In genomic region chr5:172901012-172901780, GRCh38 we compare ENCODE assay signal across 8 cellular contexts. TPM values are rescaled to one million over a fixed set of nuclear protein-coding genes. Genes with fewer than 3 reads are reported as not detected.
DNase-seq lines count a peak whose midpoint lies in the region; ATAC-seq and TF ChIP-seq lines count a peak whose summit lies in the region.

No MANE protein-coding gene starts in this region.

- H3K27me3 Mint-ChIP-seq in CD8-positive, alpha-beta T cell (ENCODE audit: low read depth) = no peaks in the 10 kb centered on the region
- H3K27me3 Mint-ChIP-seq in activated T-helper 1 cell treated with anti-CD3 and anti-CD28 coated beads, Interleukin-12 subunit alpha, Interleukin-12 subunit beta, Interleukin-2, Interleukin-4 antibody, amounts not matched to agents 30 ng/mL and 10 ng/mL and 1 ng/mL, durations not matched to agents 14 hours and 24 hours and 36 hours (ENCODE audit: insufficient read depth) = no peaks in the 10 kb centered on the region
- peaks cover 8% of the 10 kb centered on the region for H3K27me3 Mint-ChIP-seq in glutamatergic neuron (ENCODE audit: unreplicated experiment)

- H3K4me1 ChIP-seq in CD8-positive, alpha-beta T cell (ENCODE audit: insufficient read depth, low read length) = peaks cover 10% of the 10 kb centered on the region
- H3K4me1 ChIP-seq in right cardiac atrium (ENCODE audit: control insufficient read depth, insufficient read depth, low read length) (peaks cover 20% of the 10 kb centered on the region), rectal smooth muscle tissue (ENCODE audit: control insufficient read depth, insufficient read depth, low read length) (peaks cover 61% of the 10 kb centered on the region)

- CTCF ChIA-PET in CD8-positive, alpha-beta T cell (lab: Charles Lee) = interaction anchor here (1.3 kb wide), 1 partner anchor 188 kb away, joined by 4 read pairs; no protein-coding TSS in a partner anchor

- WGBS in right cardiac atrium = 50% methylated on average over 10 of the region's 10 CpGs

- H3K4me3 Mint-ChIP-seq in CD8-positive, alpha-beta T cell = no peak overlapping the region
- no peak overlapping the region for H3K4me3 Mint-ChIP-seq in activated T-helper 1 cell treated with anti-CD3 and anti-CD28 coated beads, Interleukin-12 subunit alpha, Interleukin-12 subunit beta, Interleukin-2, Interleukin-4 antibody, amounts not matched to agents 30 ng/mL and 10 ng/mL and 1 ng/mL, durations not matched to agents 14 hours and 24 hours and 36 hours
- no peak overlapping the region for H3K4me3 Mint-ChIP-seq in glutamatergic neuron (ENCODE audit: unreplicated experiment)

- DNase-seq in CD8-positive, alpha-beta T cell = no peak
- DNase-seq in activated T-helper 1 cell treated with anti-CD3 and anti-CD28 coated beads, Interleukin-12 subunit alpha, Interleukin-12 subunit beta, Interleukin-2, Interleukin-4 antibody, amounts not matched to agents 30 ng/mL and 10 ng/mL and 1 ng/mL, durations not matched to agents 14 hours and 24 hours and 36 hours (ENCODE audit: low spot score) = no peak
- DNase-seq in right cardiac atrium (peak; percentile 78 to 88 (median 88)), NCI-H1092 (lab: John Stamatoyannopoulos, UW) (no peak), NCI-H2196 (lab: John Stamatoyannopoulos, UW; ENCODE audit: unreplicated experiment) (no peak), retina (no peak), glutamatergic neuron (no peak)

- no peak overlapping the region for H3K4me3 ChIP-seq in CD8-positive, alpha-beta T cell (ENCODE audit: low read depth, low read length)
- H3K4me3 ChIP-seq in right cardiac atrium (ENCODE audit: low read length) (no peak overlapping the region), rectal smooth muscle tissue (ENCODE audit: low read length) (no peak overlapping the region)

- peak overlapping the region; percentile 37 for H3K27ac Mint-ChIP-seq in CD8-positive, alpha-beta T cell
- H3K27ac Mint-ChIP-seq in activated T-helper 1 cell treated with anti-CD3 and anti-CD28 coated beads, Interleukin-12 subunit alpha, Interleukin-12 subunit beta, Interleukin-2, Interleukin-4 antibody, amounts not matched to agents 30 ng/mL and 10 ng/mL and 1 ng/mL, durations not matched to agents 14 hours and 24 hours and 36 hours = peak overlapping the region; percentile 12
- no peak overlapping the region for H3K27ac Mint-ChIP-seq in glutamatergic neuron (ENCODE audit: unreplicated experiment)

- ATAC-seq in CD8-positive, alpha-beta T cell = no peak
- peak; percentile 64 to 75 for ATAC-seq in right cardiac atrium

- H3K4me1 Mint-ChIP-seq in CD8-positive, alpha-beta T cell (ENCODE audit: low read depth) = no peaks in the 10 kb centered on the region
- peaks cover 13% of the 10 kb centered on the region for H3K4me1 Mint-ChIP-seq in activated T-helper 1 cell treated with anti-CD3 and anti-CD28 coated beads, Interleukin-12 subunit alpha, Interleukin-12 subunit beta, Interleukin-2, Interleukin-4 antibody, amounts not matched to agents 30 ng/mL and 10 ng/mL and 1 ng/mL, durations not matched to agents 14 hours and 24 hours and 36 hours (ENCODE audit: low read depth)
- peaks cover 18% of the 10 kb centered on the region for H3K4me1 Mint-ChIP-seq in glutamatergic neuron (ENCODE audit: low read depth, unreplicated experiment)

- intact Hi-C loops in CD8-positive, alpha-beta T cell (cut with DNase I, micrococcal nuclease) = no loop called here
- intact Hi-C loops in activated T-helper 1 cell treated with anti-CD3 and anti-CD28 coated beads, Interleukin-12 subunit alpha, Interleukin-12 subunit beta, Interleukin-2, Interleukin-4 antibody, amounts not matched to agents 30 ng/mL and 10 ng/mL and 1 ng/mL, durations not matched to agents 14 hours and 24 hours and 36 hours (cut with micrococcal nuclease) = no loop called here
- intact Hi-C loops in right cardiac atrium (cut with DNase I) = loop anchor here in 2 of 4 donors (10.0 kb wide), 2 partner anchors 126 to 186 kb away; partner anchors contain the start of gene DUSP1 (in 2 of the 2)

- H3K27me3 ChIP-seq in CD8-positive, alpha-beta T cell (ENCODE audit: insufficient read depth, low read length) = no peaks in the 10 kb centered on the region
- H3K27me3 ChIP-seq in right cardiac atrium (ENCODE audit: control insufficient read depth, insufficient read depth) (no peaks in the 10 kb centered on the region), rectal smooth muscle tissue (ENCODE audit: control insufficient read depth, insufficient read depth, low read length) (no peaks in the 10 kb centered on the region)

- H3K36me3 ChIP-seq in CD8-positive, alpha-beta T cell (ENCODE audit: insufficient read depth, low read length) = peaks cover 9% of the 10 kb centered on the region
- no peaks in the 10 kb centered on the region for H3K36me3 ChIP-seq in rectal smooth muscle tissue (ENCODE audit: control insufficient read depth, insufficient read depth, low read length)

- H3K36me3 Mint-ChIP-seq in CD8-positive, alpha-beta T cell = peaks cover 60% of the 10 kb centered on the region
- peaks cover 7% of the 10 kb centered on the region for H3K36me3 Mint-ChIP-seq in activated T-helper 1 cell treated with anti-CD3 and anti-CD28 coated beads, Interleukin-12 subunit alpha, Interleukin-12 subunit beta, Interleukin-2, Interleukin-4 antibody, amounts not matched to agents 30 ng/mL and 10 ng/mL and 1 ng/mL, durations not matched to agents 14 hours and 24 hours and 36 hours (ENCODE audit: low read depth)
- peaks cover 5% of the 10 kb centered on the region for H3K36me3 Mint-ChIP-seq in glutamatergic neuron (ENCODE audit: unreplicated experiment)

- POLR2A ChIA-PET in CD8-positive, alpha-beta T cell (lab: Charles Lee) = no interaction called here

- no peaks in the 10 kb centered on the region for H3K9me3 ChIP-seq in CD8-positive, alpha-beta T cell (ENCODE audit: low read length)
- H3K9me3 ChIP-seq in right cardiac atrium (ENCODE audit: control insufficient read depth, low read length) = no peaks in the 10 kb centered on the region

- H3K27ac ChIP-seq in CD8-positive, alpha-beta T cell (ENCODE audit: low read depth, low read length) = no peak overlapping the region
- H3K27ac ChIP-seq in right cardiac atrium (ENCODE audit: low read length) = peak overlapping the region; percentile 78
- H3K27ac ChIP-seq in rectal smooth muscle tissue (ENCODE audit: low read depth, low read length) = peak overlapping the region; percentile 97

- no peaks in the 10 kb centered on the region for H3K9me3 Mint-ChIP-seq in CD8-positive, alpha-beta T cell
- no peaks in the 10 kb centered on the region for H3K9me3 Mint-ChIP-seq in activated T-helper 1 cell treated with anti-CD3 and anti-CD28 coated beads, Interleukin-12 subunit alpha, Interleukin-12 subunit beta, Interleukin-2, Interleukin-4 antibody, amounts not matched to agents 30 ng/mL and 10 ng/mL and 1 ng/mL, durations not matched to agents 14 hours and 24 hours and 36 hours
- H3K9me3 Mint-ChIP-seq in glutamatergic neuron (ENCODE audit: unreplicated experiment) = peaks cover 10% of the 10 kb centered on the region

- H3K9ac ChIP-seq in rectal smooth muscle tissue (ENCODE audit: low read length) = no peak overlapping the region

- TF ChIP-seq CTCF in CD8-positive, alpha-beta T cell (IDR thresholded peaks at IDR 0.05) = no peak
- no peak for TF ChIP-seq CTCF in glutamatergic neuron (IDR thresholded peaks at IDR 0.05; ENCODE audit: partially characterized antibody, unreplicated experiment)

RNA-seq across cellular contexts. Expression of gene RPL26L1, which starts 58.0 kb away (rescaled TPM):
- 10 to 100 TPM; 12.0 to 12.7 TPM for total RNA-seq in CD8-positive, alpha-beta T cell
- total RNA-seq in activated T-helper 1 cell treated with anti-CD3 and anti-CD28 coated beads, Interleukin-12 subunit alpha, Interleukin-12 subunit beta, Interleukin-2, Interleukin-4 antibody, amounts not matched to agents 30 ng/mL and 10 ng/mL and 1 ng/mL, durations not matched to agents 14 hours and 24 hours and 36 hours = 69.0 and 70.9 TPM in 2 replicates
- 10 to 100 TPM; 20.2 to 28.9 (median 25.3) TPM for total RNA-seq in right cardiac atrium
- polyA plus RNA-seq in right cardiac atrium = 58.8 TPM
- 50.6 TPM for total RNA-seq in glutamatergic neuron (ENCODE audit: unreplicated experiment)

Comparison
In these comparisons a context has a peak if more than half of its experiments do, and no peak if none do; other contexts are left out.
1. DNase-seq: peak in right cardiac atrium (3 of 3); none in CD8-positive, alpha-beta T cell (0 of 7), activated T-helper 1 cell treated with anti-CD3 and anti-CD28 coated beads, Interleukin-12 subunit alpha, Interleukin-12 subunit beta, Interleukin-2, Interleukin-4 antibody, amounts not matched to agents 30 ng/mL and 10 ng/mL and 1 ng/mL, durations not matched to agents 14 hours and 24 hours and 36 hours (single experiment), NCI-H1092 (single experiment), NCI-H2196 (single experiment), retina (single experiment) and glutamatergic neuron (single experiment).